9 cellular contexts compared by ENCODE assay signal in the genomic region with DNA sequence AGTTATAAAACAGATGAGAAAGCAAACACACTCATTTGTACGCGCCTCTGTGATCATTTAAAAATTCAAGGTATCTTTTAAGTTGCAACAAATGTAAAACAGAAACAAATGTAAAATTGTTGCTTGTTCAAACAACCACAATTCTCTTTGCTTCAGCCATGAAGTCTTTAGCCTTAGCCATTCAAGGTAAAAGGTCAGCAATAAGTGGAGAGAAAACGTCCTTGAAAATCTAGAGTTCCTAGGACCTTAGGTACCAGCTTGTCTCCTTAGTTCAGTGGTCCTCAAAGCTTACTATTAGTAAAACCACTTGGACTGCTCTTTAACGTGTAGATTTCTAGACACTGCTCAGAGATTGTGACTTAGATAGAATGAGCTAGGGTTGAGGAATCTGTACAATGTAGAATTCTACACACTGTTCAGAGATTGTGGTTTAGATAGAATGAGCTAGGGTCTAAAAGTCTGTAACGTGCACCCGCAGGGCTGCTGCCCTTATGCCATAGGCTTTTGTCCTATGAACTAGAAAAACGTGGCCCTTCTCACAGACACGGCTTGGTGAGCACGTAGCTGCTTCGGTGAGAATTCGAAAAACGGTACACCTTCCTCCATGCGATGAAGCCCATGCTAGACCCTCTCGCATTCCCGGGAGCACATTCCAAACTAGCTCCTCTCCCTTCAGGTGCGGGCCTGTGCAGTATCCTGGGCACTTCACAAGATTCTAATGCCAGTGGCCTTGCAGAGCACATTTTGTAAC. TPM values are rescaled to one million over a fixed set of nuclear protein-coding genes. Genes with fewer than 3 reads are reported as not detected.
DNase-seq lines count a peak whose midpoint lies in the region; ATAC-seq and FAIRE-seq lines count a peak whose summit lies in the region.
"Had no signal": no experiment of that assay in that cellular context is flagged by ENCODE, and none has a peak within 500 bp of the region (broad histone marks: within the 10 kb centered on the region; RNA-seq: fewer than 3 reads in every experiment).

No MANE protein-coding gene starts in this region.

- ATAC-seq in GM21526 (IDR thresholded peaks at IDR 0.05; ENCODE audit: low FRiP score, unreplicated experiment) = no peak

- peak overlapping the region; percentile 91 for H3K4me3 Mint-ChIP-seq in activated T-helper 1 cell treated with anti-CD3 and anti-CD28 coated beads, Interleukin-12 subunit alpha, Interleukin-12 subunit beta, Interleukin-2, Interleukin-4 antibody, amounts not matched to agents 30 ng/mL and 10 ng/mL and 1 ng/mL, durations not matched to agents 14 hours and 24 hours and 36 hours

- H3K27ac ChIP-seq in muscle layer of duodenum (ENCODE audit: low read length) = peak overlapping the region; percentile 79

- no peaks in the 10 kb centered on the region for H3K4me1 ChIP-seq in muscle layer of duodenum (ENCODE audit: control insufficient read depth in 1 of 2, insufficient read depth in 2 of 2, low read length in 2 of 2)

- H3K36me3 ChIP-seq in muscle layer of duodenum (ENCODE audit: control insufficient read depth in 1 of 2, insufficient read depth in 2 of 2, low read length in 2 of 2) = no peaks in the 10 kb centered on the region

- H3K27me3 ChIP-seq in muscle layer of duodenum (ENCODE audit: low read depth, low read length) = no peaks in the 10 kb centered on the region

- FAIRE-seq in frontal cortex (lab: Jason Lieb, UNC) = no peak

- H3K27ac Mint-ChIP-seq in activated T-helper 1 cell treated with anti-CD3 and anti-CD28 coated beads, Interleukin-12 subunit alpha, Interleukin-12 subunit beta, Interleukin-2, Interleukin-4 antibody, amounts not matched to agents 30 ng/mL and 10 ng/mL and 1 ng/mL, durations not matched to agents 14 hours and 24 hours and 36 hours = peak overlapping the region; percentile 93

- H3K9me3 ChIP-seq in muscle layer of duodenum (ENCODE audit: control insufficient read depth in 1 of 2, low read length in 2 of 2) = no peaks in the 10 kb centered on the region

- peaks cover 8% of the 10 kb centered on the region for H3K36me3 Mint-ChIP-seq in activated T-helper 1 cell treated with anti-CD3 and anti-CD28 coated beads, Interleukin-12 subunit alpha, Interleukin-12 subunit beta, Interleukin-2, Interleukin-4 antibody, amounts not matched to agents 30 ng/mL and 10 ng/mL and 1 ng/mL, durations not matched to agents 14 hours and 24 hours and 36 hours (ENCODE audit: low read depth)

- DNase-seq in DMS153 treated with DMSO at 0.1 percent for 48 hours (lab: John Stamatoyannopoulos, UW; ENCODE audit: unreplicated experiment) (peak; percentile 48), M059J (ENCODE audit: low read depth) (peak; percentile 89), SW480 (ENCODE audit: low spot score) (no peak), NCI-H146 treated with DMSO at 0.1 percent for 48 hours (lab: John Stamatoyannopoulos, UW; ENCODE audit: unreplicated experiment) (no peak), frontal cortex (ENCODE audit: low spot score in 2 of 2) (no peak)
- DNase-seq in activated T-helper 1 cell treated with anti-CD3 and anti-CD28 coated beads, Interleukin-12 subunit alpha, Interleukin-12 subunit beta, Interleukin-2, Interleukin-4 antibody, amounts not matched to agents 30 ng/mL and 10 ng/mL and 1 ng/mL, durations not matched to agents 14 hours and 24 hours and 36 hours (ENCODE audit: low spot score) = peak; percentile 21

- peak overlapping the region in 1 of 2 donors; percentile 56 for H3K4me3 ChIP-seq in muscle layer of duodenum (ENCODE audit: low read depth in 1 of 2, low read length in 2 of 2)
- H3K4me3 ChIP-seq: lung had no signal

- no peaks in the 10 kb centered on the region for H3K9me3 Mint-ChIP-seq in activated T-helper 1 cell treated with anti-CD3 and anti-CD28 coated beads, Interleukin-12 subunit alpha, Interleukin-12 subunit beta, Interleukin-2, Interleukin-4 antibody, amounts not matched to agents 30 ng/mL and 10 ng/mL and 1 ng/mL, durations not matched to agents 14 hours and 24 hours and 36 hours

- H3K27me3 Mint-ChIP-seq in activated T-helper 1 cell treated with anti-CD3 and anti-CD28 coated beads, Interleukin-12 subunit alpha, Interleukin-12 subunit beta, Interleukin-2, Interleukin-4 antibody, amounts not matched to agents 30 ng/mL and 10 ng/mL and 1 ng/mL, durations not matched to agents 14 hours and 24 hours and 36 hours (ENCODE audit: insufficient read depth) = no peaks in the 10 kb centered on the region

- intact Hi-C loops in activated T-helper 1 cell treated with anti-CD3 and anti-CD28 coated beads, Interleukin-12 subunit alpha, Interleukin-12 subunit beta, Interleukin-2, Interleukin-4 antibody, amounts not matched to agents 30 ng/mL and 10 ng/mL and 1 ng/mL, durations not matched to agents 14 hours and 24 hours and 36 hours (cut with micrococcal nuclease) = loop anchor here (1.0 to 5.0 kb wide), 5 partner anchors 169 to 741 kb away; a partner anchor contains a TSS

- peaks cover 58% of the 10 kb centered on the region for H3K4me1 Mint-ChIP-seq in activated T-helper 1 cell treated with anti-CD3 and anti-CD28 coated beads, Interleukin-12 subunit alpha, Interleukin-12 subunit beta, Interleukin-2, Interleukin-4 antibody, amounts not matched to agents 30 ng/mL and 10 ng/mL and 1 ng/mL, durations not matched to agents 14 hours and 24 hours and 36 hours (ENCODE audit: low read depth)

RNA-seq across cellular contexts. Expression of a gene that starts 1.7 kb away (rescaled TPM):
- total RNA-seq in M059J (2014; rRNA removed; shearing (Covaris generic)) = 122 and 240 TPM in 2 replicates
- total RNA-seq in activated T-helper 1 cell treated with anti-CD3 and anti-CD28 coated beads, Interleukin-12 subunit alpha, Interleukin-12 subunit beta, Interleukin-2, Interleukin-4 antibody, amounts not matched to agents 30 ng/mL and 10 ng/mL and 1 ng/mL, durations not matched to agents 14 hours and 24 hours and 36 hours = 35.5 and 41.9 TPM in 2 replicates
- total RNA-seq in frontal cortex = 0.41 TPM

Comparison
In these comparisons a context has a peak if more than half of its experiments do, and no peak if none do; other contexts are left out.
1. DNase-seq: peak in DMS153 treated with DMSO at 0.1 percent for 48 hours (single experiment), M059J (single experiment) and activated T-helper 1 cell treated with anti-CD3 and anti-CD28 coated beads, Interleukin-12 subunit alpha, Interleukin-12 subunit beta, Interleukin-2, Interleukin-4 antibody, amounts not matched to agents 30 ng/mL and 10 ng/mL and 1 ng/mL, durations not matched to agents 14 hours and 24 hours and 36 hours (single experiment); none in SW480 (single experiment), NCI-H146 treated with DMSO at 0.1 percent for 48 hours (single experiment) and frontal cortex (0 of 2).
2. RNA of a gene that starts 1.7 kb away (total RNA-seq): 122 to 240 TPM in M059J and 35.5 to 41.9 TPM in activated T-helper 1 cell treated with anti-CD3 and anti-CD28 coated beads, Interleukin-12 subunit alpha, Interleukin-12 subunit beta, Interleukin-2, Interleukin-4 antibody, amounts not matched to agents 30 ng/mL and 10 ng/mL and 1 ng/mL, durations not matched to agents 14 hours and 24 hours and 36 hours; 0.41 TPM in frontal cortex (single experiment); every median in the first group is over 10 times any median in the second.